8 cellular contexts compared by ENCODE assay signal in genomic region chr1:35202048-35202719, GRCh38. TPM values are rescaled to one million over a fixed set of nuclear protein-coding genes. Genes with fewer than 3 reads are reported as not detected.
DNase-seq lines count a peak whose midpoint lies in the region; ATAC-seq and TF ChIP-seq lines count a peak whose summit lies in the region.

No MANE protein-coding gene starts in this region.

- H3K4me2 ChIP-seq in KMS-11 (no peak overlapping the region; the same call in 1 of the 2 replicates), OCI-LY7 (ENCODE audit: low read length) (peak overlapping the region; percentile 56)

- H3K9me3 Mint-ChIP-seq in natural killer cell, result no peaks in the 10 kb centered on the region

- no TSS peak for BruUV-seq in OCI-LY7 (replicated peaks; lab: Mats Ljungman, UMichigan)

- H3K27me3 Mint-ChIP-seq in natural killer cell (ENCODE audit: low read depth in 2 of 2), result peaks cover 8 to 9% of the 10 kb centered on the region in 2 donors

- H3K4me3 Mint-ChIP-seq in natural killer cell, result no peak overlapping the region

- peak; percentile 95 to 100 (median 100) for ATAC-seq in natural killer cell

- no peaks in the 10 kb centered on the region for H3K27me3 ChIP-seq in KMS-11 (ENCODE audit: insufficient read depth, low read depth)

- CTCF ChIA-PET in OCI-LY7 (lab: Charles Lee; ENCODE audit: unreplicated experiment), result no interaction called here

- H3K9ac ChIP-seq in KMS-11, result no peak overlapping the region

- H3K4me1 ChIP-seq in KMS-11 (ENCODE audit: low read depth, poor library complexity, severe bottlenecking), result peaks cover 7% of the 10 kb centered on the region
- peaks cover 14% of the 10 kb centered on the region for H3K4me1 ChIP-seq in OCI-LY7 (ENCODE audit: insufficient read depth, low read length, poor library complexity, severe bottlenecking)

- no peaks in the 10 kb centered on the region for H3K79me2 ChIP-seq in KMS-11 (ENCODE audit: insufficient read depth, low read depth)
- H3K79me2 ChIP-seq in OCI-LY7 (ENCODE audit: insufficient read depth, low read depth, low read length), result no peaks in the 10 kb centered on the region

- POLR2A ChIA-PET in OCI-LY7 (lab: Charles Lee), result interaction anchor here (0.6 kb wide), 1 partner anchor 65 kb away, joined by 3 read pairs; no protein-coding TSS in a partner anchor

- no peaks in the 10 kb centered on the region for H3K9me2 ChIP-seq in OCI-LY7 (ENCODE audit: insufficient read depth, low read length)

- H3K4me3 ChIP-seq in AG09309 (ENCODE audit: control insufficient read depth, low read depth, low read length) (no peak overlapping the region), KMS-11 (IDR thresholded peaks at IDR 0.05; ENCODE audit: insufficient read depth, low read depth, low read length) (no peak overlapping the region), OCI-LY7 (ENCODE audit: low read depth, low read length, poor library complexity, severe bottlenecking) (peak overlapping the region; percentile 3)

- H2AFZ ChIP-seq in KMS-11 (ENCODE audit: low read depth) (peak overlapping the region; percentile 21), OCI-LY7 (ENCODE audit: low read length) (peak overlapping the region; percentile 98)

- DNase-seq in AG09309 (ENCODE audit: low read depth), result peak; percentile 48
- DNase-seq in GM19238 (ENCODE audit: insufficient read length, low spot score), result peak; percentile 61
- peak; percentile 89 for DNase-seq in OCI-LY7 (ENCODE audit: low spot score)
- peak; percentile 59 for DNase-seq in activated T-cell treated with anti-CD3 and anti-CD28 coated beads, Interleukin-2, amount 50 U/mL, for 1 hour
- DNase-seq in fibroblast of gingiva (ENCODE audit: low read depth), result peak; percentile 67
- DNase-seq in natural killer cell, result peak; percentile 43
- DNase-seq in stimulated activated naive CD4-positive, alpha-beta T cell treated with Interleukin-2 at 50 U/mL for 16 hours (lab: John Stamatoyannopoulos, UW), result peak; percentile 52

- H3K36me3 Mint-ChIP-seq in natural killer cell, result no peaks in the 10 kb centered on the region

- peaks cover 7% of the 10 kb centered on the region in 2 donors for H3K4me1 Mint-ChIP-seq in natural killer cell

- H3K27ac Mint-ChIP-seq in natural killer cell, result no peak overlapping the region

- no peaks in the 10 kb centered on the region for H3K9me3 ChIP-seq in OCI-LY7 (ENCODE audit: low read length)

- no peaks in the 10 kb centered on the region for H4K20me1 ChIP-seq in KMS-11 (ENCODE audit: insufficient read depth)
- H4K20me1 ChIP-seq in OCI-LY7 (ENCODE audit: insufficient read depth, low read length), result no peaks in the 10 kb centered on the region

- H3K36me3 ChIP-seq in KMS-11 (ENCODE audit: insufficient read depth), result no peaks in the 10 kb centered on the region
- H3K36me3 ChIP-seq in OCI-LY7 (ENCODE audit: insufficient read depth, low read length), result no peaks in the 10 kb centered on the region

- TF ChIP-seq CTCF in AG09309 (IDR thresholded peaks at IDR 0.05; ENCODE audit: control insufficient read depth, insufficient read depth, low read depth, low read length, missing control alignments) (peak; percentile 95), KMS-11 (conservative IDR thresholded peaks at IDR 0.05; ENCODE audit: low read depth, low read length) (peak; percentile 79), OCI-LY7 (conservative IDR thresholded peaks at IDR 0.05; ENCODE audit: low read length) (peak; percentile 97), natural killer cell (IDR thresholded peaks at IDR 0.05) (peak; percentile 83)

- intact Hi-C loops in OCI-LY7 (cut with micrococcal nuclease; ENCODE audit: unreplicated experiment), result loop anchor here (1.0 to 10.0 kb wide), 4 partner anchors 9 to 365 kb away; partner anchors contain the start of gene SFPQ
- intact Hi-C loops in natural killer cell (cut with micrococcal nuclease), result loop anchor here (1.0 kb wide), 1 partner anchor 96 kb away; no protein-coding TSS in a partner anchor

- no peak overlapping the region for H3K27ac ChIP-seq in KMS-11
- H3K27ac ChIP-seq in OCI-LY7 (ENCODE audit: low read depth, low read length, poor library complexity, severe bottlenecking), result peak overlapping the region; percentile 48

RNA-seq across cellular contexts. Expression of gene SFPQ, which starts 9.2 kb away (rescaled TPM):
- total RNA-seq in OCI-LY7 (2014; rRNA removed; shearing (Covaris generic)), result 395 and 569 TPM in 2 replicates
- total RNA-seq in OCI-LY7 (2022) (532 and 593 TPM in 2 replicates), natural killer cell (100 to 1,000 TPM; 492 to 594 (median 558) TPM)
